ENCODE assay signal across 8 cellular contexts in the genomic region with DNA sequence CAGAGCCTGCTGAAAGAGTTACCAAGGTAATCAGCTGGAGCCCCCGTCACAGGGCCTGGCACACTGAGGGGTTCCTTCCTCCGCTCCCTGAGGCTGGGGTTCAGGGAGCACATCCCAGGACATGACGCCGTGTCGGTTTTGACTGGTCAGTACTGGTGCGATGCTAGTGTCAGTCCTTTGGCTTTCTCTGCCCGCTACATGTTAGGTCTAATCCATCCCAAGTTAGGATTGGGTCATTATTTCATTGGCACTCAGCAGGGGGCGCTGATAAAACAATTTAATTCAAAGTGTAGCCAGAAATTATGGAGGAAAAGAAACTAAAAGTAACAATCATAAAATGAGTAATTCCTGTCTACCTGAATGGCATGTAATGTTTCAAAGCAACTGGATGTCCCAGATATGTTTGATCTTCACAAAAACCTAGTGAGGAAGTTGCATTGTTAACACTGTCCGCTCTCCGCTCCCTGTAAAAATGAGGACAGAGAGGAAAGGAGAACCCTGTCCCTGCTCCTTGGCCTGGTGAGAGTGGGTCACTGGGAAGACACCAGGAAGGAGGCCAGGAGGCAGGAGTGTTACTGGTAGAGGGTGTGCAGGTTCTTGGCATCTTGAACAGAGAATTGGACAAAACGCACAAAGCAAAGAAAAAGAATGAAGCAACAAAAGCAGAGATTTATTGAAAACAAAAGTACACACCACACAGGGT. TPM values are rescaled to one million over a fixed set of nuclear protein-coding genes. Genes with fewer than 3 reads are reported as not detected.
DNase-seq lines count a peak whose midpoint lies in the region; ATAC-seq and TF ChIP-seq lines count a peak whose summit lies in the region.

No MANE protein-coding gene starts in this region.

- no peaks in the 10 kb centered on the region for H3K27me3 ChIP-seq in SJCRH30

- H3K4me1 Mint-ChIP-seq in activated CD8-positive, alpha-beta memory T cell treated with anti-CD3 and anti-CD28 coated beads, Interleukin-2, amount 10 ng/mL, durations not matched to agents 7 days and 5 days = peaks cover 19% of the 10 kb centered on the region
- peaks cover 4 to 13% (median 11%) of the 10 kb centered on the region in 3 donors for H3K4me1 Mint-ChIP-seq in naive B cell
- peaks cover 7% of the 10 kb centered on the region for H3K4me1 Mint-ChIP-seq in glutamatergic neuron (ENCODE audit: low read depth, unreplicated experiment)

- TF ChIP-seq CTCF in glutamatergic neuron (IDR thresholded peaks at IDR 0.05; ENCODE audit: partially characterized antibody, unreplicated experiment) = no peak

- peak overlapping the region; percentile 77 for H3K27ac Mint-ChIP-seq in activated CD8-positive, alpha-beta memory T cell treated with anti-CD3 and anti-CD28 coated beads, Interleukin-2, amount 10 ng/mL, durations not matched to agents 7 days and 5 days
- H3K27ac Mint-ChIP-seq in naive B cell (peak overlapping the region in 3 of 6 donors; percentile 1 to 7 (median 6)), glutamatergic neuron (ENCODE audit: unreplicated experiment) (no peak overlapping the region)

- no peak overlapping the region for H3K4me3 ChIP-seq in SJCRH30

- peak; percentile 58 for ATAC-seq in activated CD8-positive, alpha-beta memory T cell treated with anti-CD3 and anti-CD28 coated beads, Interleukin-2, amount 10 ng/mL, durations not matched to agents 7 days and 5 days
- ATAC-seq in naive B cell (ENCODE audit: low read depth in 2 of 2) (peak in 1 of 2 donors; percentile 40), GM18870 (IDR thresholded peaks at IDR 0.05; ENCODE audit: unreplicated experiment) (no peak), GM19397 (IDR thresholded peaks at IDR 0.05; ENCODE audit: unreplicated experiment) (no peak)

- H3K27me3 Mint-ChIP-seq in activated CD8-positive, alpha-beta memory T cell treated with anti-CD3 and anti-CD28 coated beads, Interleukin-2, amount 10 ng/mL, durations not matched to agents 7 days and 5 days = peaks cover 3% of the 10 kb centered on the region
- H3K27me3 Mint-ChIP-seq in naive B cell (peaks cover 22 to 32% (median 32%) of the 10 kb centered on the region in 3 donors), glutamatergic neuron (ENCODE audit: unreplicated experiment) (peaks cover 5% of the 10 kb centered on the region)

- peaks cover 3% of the 10 kb centered on the region for H3K36me3 Mint-ChIP-seq in activated CD8-positive, alpha-beta memory T cell treated with anti-CD3 and anti-CD28 coated beads, Interleukin-2, amount 10 ng/mL, durations not matched to agents 7 days and 5 days
- H3K36me3 Mint-ChIP-seq in naive B cell = peaks cover 0 to 3% of the 10 kb centered on the region in 2 donors
- H3K36me3 Mint-ChIP-seq in glutamatergic neuron (ENCODE audit: unreplicated experiment) = peaks cover 2% of the 10 kb centered on the region

- peak; percentile 66 for DNase-seq in activated CD8-positive, alpha-beta memory T cell treated with anti-CD3 and anti-CD28 coated beads, Interleukin-2, amount 10 ng/mL, durations not matched to agents 7 days and 5 days
- no peak for DNase-seq in activated CD8-positive, alpha-beta memory T cell treated with anti-CD3 and anti-CD28 coated beads, Interleukin-2, amount 50 U/mL, for 4 hours
- DNase-seq in SJCRH30 (peak; percentile 26 to 54), dermis blood vessel endothelial cell (peak; percentile 76), naive B cell (peak; percentile 18), glutamatergic neuron (no peak)

- no peaks in the 10 kb centered on the region for H3K36me3 ChIP-seq in SJCRH30

- CTCF ChIA-PET in activated CD8-positive, alpha-beta memory T cell treated with anti-CD3 and anti-CD28 coated beads, Interleukin-2, amount 10 ng/mL, durations not matched to agents 7 days and 5 days (lab: Charles Lee) = interaction anchor here (0.9 to 7.5 kb wide), 7 partner anchors 9 to 235 kb away, joined by 3 to 94 read pairs (median 6); no protein-coding TSS in a partner anchor

- peaks cover 7% of the 10 kb centered on the region; the same call in 1 of the 2 replicates for H3K9me3 ChIP-seq in SJCRH30 (replicated peaks)

- H3K4me1 ChIP-seq in SJCRH30 = no peaks in the 10 kb centered on the region

- no peak overlapping the region for H3K4me3 Mint-ChIP-seq in activated CD8-positive, alpha-beta memory T cell treated with anti-CD3 and anti-CD28 coated beads, Interleukin-2, amount 10 ng/mL, durations not matched to agents 7 days and 5 days
- peak overlapping the region in 1 of 8 donors; percentile 61 for H3K4me3 Mint-ChIP-seq in naive B cell
- no peak overlapping the region for H3K4me3 Mint-ChIP-seq in glutamatergic neuron (ENCODE audit: unreplicated experiment)

- H3K27ac ChIP-seq in SJCRH30 = no peak overlapping the region

- H3K9me3 Mint-ChIP-seq in activated CD8-positive, alpha-beta memory T cell treated with anti-CD3 and anti-CD28 coated beads, Interleukin-2, amount 10 ng/mL, durations not matched to agents 7 days and 5 days (ENCODE audit: low read depth) = peaks cover 4% of the 10 kb centered on the region
- H3K9me3 Mint-ChIP-seq in naive B cell = peaks cover 0 to 9% (median 5%) of the 10 kb centered on the region in 7 donors
- H3K9me3 Mint-ChIP-seq in glutamatergic neuron (ENCODE audit: unreplicated experiment) = no peaks in the 10 kb centered on the region

RNA-seq across cellular contexts. Expression of gene TSKU, which starts 27.1 kb away (rescaled TPM):
- total RNA-seq in activated CD8-positive, alpha-beta memory T cell treated with anti-CD3 and anti-CD28 coated beads, Interleukin-2, amount 10 ng/mL, durations not matched to agents 7 days and 5 days = 1 to 10 TPM in 1 of 2 experiments, under 1 TPM in 1; 0.35 to 1.5 TPM
- 18.2 and 21.2 TPM in 2 replicates for total RNA-seq in SJCRH30 (2014; rRNA removed; shearing (Covaris generic))
- 4.4 and 8.7 TPM in 2 replicates for total RNA-seq in dermis blood vessel endothelial cell
- polyA plus RNA-seq in naive B cell (ENCODE audit: low read depth in 6 of 6) = not detected
- total RNA-seq in glutamatergic neuron (ENCODE audit: unreplicated experiment) = 29.2 TPM

RNA-seq across cellular contexts. Expression of gene ACER3, which starts 50.4 kb away (rescaled TPM):
- 10 to 100 TPM; 11.0 to 13.3 TPM for total RNA-seq in activated CD8-positive, alpha-beta memory T cell treated with anti-CD3 and anti-CD28 coated beads, Interleukin-2, amount 10 ng/mL, durations not matched to agents 7 days and 5 days
- total RNA-seq in SJCRH30 (2014; rRNA removed; shearing (Covaris generic)) = 17.3 and 22.1 TPM in 2 replicates
- 22.8 and 30.1 TPM in 2 replicates for total RNA-seq in dermis blood vessel endothelial cell
- 10 to 100 TPM in 1 of 6 donors, 1 to 10 TPM in 5; 3.3 to 12.0 (median 5.3) TPM for polyA plus RNA-seq in naive B cell (ENCODE audit: low read depth in 6 of 6)
- total RNA-seq in glutamatergic neuron (ENCODE audit: unreplicated experiment) = 25.7 TPM

Comparison
In these comparisons a context has a peak if more than half of its experiments do, and no peak if none do; other contexts are left out.
1. DNase-seq: peak in activated CD8-positive, alpha-beta memory T cell treated with anti-CD3 and anti-CD28 coated beads, Interleukin-2, amount 10 ng/mL, durations not matched to agents 7 days and 5 days (single experiment), SJCRH30 (2 of 2), dermis blood vessel endothelial cell (single experiment) and naive B cell (single experiment); none in activated CD8-positive, alpha-beta memory T cell treated with anti-CD3 and anti-CD28 coated beads, Interleukin-2, amount 50 U/mL, for 4 hours (single experiment) and glutamatergic neuron (single experiment).